In the genomic region with DNA sequence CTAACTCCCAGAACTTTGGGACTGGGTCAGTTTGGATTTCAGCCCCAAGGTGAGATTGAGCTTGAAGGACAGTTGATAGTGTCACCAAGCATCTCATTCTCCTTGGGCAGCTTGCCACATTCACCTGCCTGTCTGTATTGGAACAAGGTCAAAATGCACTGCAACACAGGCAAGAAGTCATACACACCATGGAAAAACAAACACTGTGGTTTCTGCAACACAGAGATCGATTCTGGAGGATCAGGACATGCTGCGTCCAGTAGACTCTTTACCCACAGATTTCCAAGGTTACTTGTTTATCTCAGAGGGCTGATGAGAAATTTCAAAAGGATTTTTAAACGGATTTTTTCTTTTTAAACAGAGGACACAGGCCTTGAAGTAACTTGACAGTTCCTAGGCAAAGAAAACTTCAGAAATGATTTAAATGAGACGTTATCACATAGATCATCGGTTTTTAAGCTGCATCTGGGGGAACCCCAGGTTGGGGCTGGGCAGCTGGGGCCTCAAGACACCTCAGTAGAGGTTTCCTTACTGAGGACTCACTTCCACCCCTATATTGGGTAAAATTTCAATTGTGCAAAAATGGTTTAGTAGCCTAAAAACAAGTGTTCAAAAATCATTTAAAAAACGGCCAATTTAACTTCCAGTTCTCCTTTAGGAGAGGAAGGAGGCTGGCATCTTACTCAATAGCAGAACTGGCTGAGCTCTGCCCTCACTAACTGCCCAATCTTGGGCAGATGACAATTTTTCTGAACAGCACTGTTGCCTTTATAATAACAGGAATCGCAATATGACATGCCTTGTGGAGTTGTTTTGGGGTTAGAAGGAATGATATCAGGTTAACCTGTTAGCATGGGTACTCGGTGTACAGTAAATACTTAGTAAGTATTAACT, we compare ENCODE assay signal across 23 cellular contexts.
DNase-seq lines count a peak whose midpoint lies in the region; ATAC-seq and TF ChIP-seq lines count a peak whose summit lies in the region.
"Had no signal": no experiment of that assay in that cellular context is flagged by ENCODE, and none has a peak within 500 bp of the region (broad histone marks: within the 10 kb centered on the region; RNA-seq: fewer than 3 reads in every experiment).

No MANE protein-coding gene starts in this region.

- peak overlapping the region; percentile 88 to 97 (median 95) for H3K27ac Mint-ChIP-seq in CD14-positive monocyte
- no peak overlapping the region for H3K27ac Mint-ChIP-seq in activated CD8-positive, alpha-beta T cell treated with anti-CD3 and anti-CD28 coated beads for 36 hours
- H3K27ac Mint-ChIP-seq: activated naive CD8-positive, alpha-beta T cell treated with anti-CD3 and anti-CD28 coated beads, Interleukin-2, amount 10 ng/mL, durations not matched to agents 7 days and 5 days; activated T-cell treated with anti-CD3 and anti-CD28 coated beads, Interleukin-2, amount 50 U/mL, for 72 hours; nephron progenitor cell had no signal

- peak overlapping the region; percentile 38; the same call in 1 of the 2 replicates for H3K27ac ChIP-seq in VCaP
- H3K27ac ChIP-seq: dorsolateral prefrontal cortex, esophagus muscularis mucosa, PC-9, uterus had no signal

- intact Hi-C loops in CD14-positive monocyte (cut with micrococcal nuclease) = no loop called here
- intact Hi-C loops in activated CD8-positive, alpha-beta T cell treated with anti-CD3 and anti-CD28 coated beads for 36 hours (cut with micrococcal nuclease) = no loop called here

- DNase-seq in CD14-positive monocyte (ENCODE audit: low spot score) = peak; percentile 49
- DNase-seq in NCI-H2029 (lab: John Stamatoyannopoulos, UW) = peak; percentile 59
- peak; percentile 13 for DNase-seq in midbrain (lab: John Stamatoyannopoulos, UW)
- no peak for DNase-seq in activated CD8-positive, alpha-beta T cell treated with anti-CD3 and anti-CD28 coated beads for 36 hours
- DNase-seq: ACHN; activated CD4-positive, alpha-beta T cell treated with anti-CD3 and anti-CD28 coated beads, Interleukin-2, amount 50 U/mL, for 48 hours; activated naive CD8-positive, alpha-beta T cell treated with anti-CD3 and anti-CD28 coated beads, Interleukin-2, amount 10 ng/mL, durations not matched to agents 7 days and 5 days; activated T-cell treated with anti-CD3 and anti-CD28 coated beads, Interleukin-2, amount 50 U/mL, for 72 hours; CD8-positive, alpha-beta memory T cell; dorsolateral prefrontal cortex; mammary epithelial cell; NCI-H187; NCI-H524; nephron progenitor cell; PC-9; retina; SW 1271; uterus had no signal

- CTCF ChIA-PET in activated CD8-positive, alpha-beta T cell treated with anti-CD3 and anti-CD28 coated beads for 36 hours (lab: Charles Lee) = interaction anchor here (0.6 to 1.0 kb wide), 2 partner anchors 22 to 44 kb away, joined by 3 read pairs; no protein-coding TSS in a partner anchor

- H3K4me1 Mint-ChIP-seq in CD14-positive monocyte = peaks cover 81% of the 10 kb centered on the region
- H3K4me1 Mint-ChIP-seq in activated CD8-positive, alpha-beta T cell treated with anti-CD3 and anti-CD28 coated beads for 36 hours (ENCODE audit: low read depth) = peaks cover 13% of the 10 kb centered on the region
- H3K4me1 Mint-ChIP-seq: nephron progenitor cell had no signal

- POLR2A ChIA-PET in activated CD8-positive, alpha-beta T cell treated with anti-CD3 and anti-CD28 coated beads for 36 hours (lab: Charles Lee) = no interaction called here

- no peak for TF ChIP-seq CTCF in CD14-positive monocyte (IDR thresholded peaks at IDR 0.05)
- TF ChIP-seq CTCF in VCaP (conservative IDR thresholded peaks at IDR 0.05) = no peak
- TF ChIP-seq CTCF in activated CD8-positive, alpha-beta T cell treated with anti-CD3 and anti-CD28 coated beads for 36 hours (IDR thresholded peaks at IDR 0.05) = no peak

- H3K4me3 Mint-ChIP-seq in CD14-positive monocyte = peak overlapping the region; percentile 25 to 91
- no peak overlapping the region for H3K4me3 Mint-ChIP-seq in activated CD8-positive, alpha-beta T cell treated with anti-CD3 and anti-CD28 coated beads for 36 hours
- H3K4me3 Mint-ChIP-seq: activated naive CD8-positive, alpha-beta T cell treated with anti-CD3 and anti-CD28 coated beads, Interleukin-2, amount 10 ng/mL, durations not matched to agents 7 days and 5 days; activated T-cell treated with anti-CD3 and anti-CD28 coated beads, Interleukin-2, amount 50 U/mL, for 72 hours; CD8-positive, alpha-beta memory T cell; nephron progenitor cell had no signal

- peaks cover 19 to 31% of the 10 kb centered on the region in 2 donors for H3K36me3 Mint-ChIP-seq in CD14-positive monocyte
- peaks cover 2% of the 10 kb centered on the region for H3K36me3 Mint-ChIP-seq in activated CD8-positive, alpha-beta T cell treated with anti-CD3 and anti-CD28 coated beads for 36 hours (ENCODE audit: low read depth)

- ATAC-seq in GM18517 (IDR thresholded peaks at IDR 0.05; ENCODE audit: unreplicated experiment) = no peak
- no peak for ATAC-seq in activated CD8-positive, alpha-beta T cell treated with anti-CD3 and anti-CD28 coated beads for 36 hours
- no peak for ATAC-seq in GM18519 (IDR thresholded peaks at IDR 0.05; ENCODE audit: low FRiP score, unreplicated experiment)
- no peak for ATAC-seq in GM18520 (IDR thresholded peaks at IDR 0.05; ENCODE audit: unreplicated experiment)
- ATAC-seq: activated T-cell treated with anti-CD3 and anti-CD28 coated beads, Interleukin-2, amount 50 U/mL, for 72 hours had no signal

- H3K9me3 Mint-ChIP-seq in CD14-positive monocyte = peaks cover 0 to 3% (median 0%) of the 10 kb centered on the region in 7 donors
- peaks cover 2% of the 10 kb centered on the region for H3K9me3 Mint-ChIP-seq in activated CD8-positive, alpha-beta T cell treated with anti-CD3 and anti-CD28 coated beads for 36 hours
- H3K9me3 Mint-ChIP-seq: activated naive CD8-positive, alpha-beta T cell treated with anti-CD3 and anti-CD28 coated beads, Interleukin-2, amount 10 ng/mL, durations not matched to agents 7 days and 5 days; CD8-positive, alpha-beta memory T cell; nephron progenitor cell had no signal

- H3K27me3 Mint-ChIP-seq in CD14-positive monocyte (ENCODE audit: low read depth in 3 of 3) = peaks cover 0 to under 1% (median 0%) of the 10 kb centered on the region in 3 donors
- no peaks in the 10 kb centered on the region for H3K27me3 Mint-ChIP-seq in activated CD8-positive, alpha-beta T cell treated with anti-CD3 and anti-CD28 coated beads for 36 hours
- H3K27me3 Mint-ChIP-seq: activated naive CD8-positive, alpha-beta T cell treated with anti-CD3 and anti-CD28 coated beads, Interleukin-2, amount 10 ng/mL, durations not matched to agents 7 days and 5 days; CD8-positive, alpha-beta memory T cell had no signal
